ENCODE assay signal across 17 cellular contexts in the genomic region with DNA sequence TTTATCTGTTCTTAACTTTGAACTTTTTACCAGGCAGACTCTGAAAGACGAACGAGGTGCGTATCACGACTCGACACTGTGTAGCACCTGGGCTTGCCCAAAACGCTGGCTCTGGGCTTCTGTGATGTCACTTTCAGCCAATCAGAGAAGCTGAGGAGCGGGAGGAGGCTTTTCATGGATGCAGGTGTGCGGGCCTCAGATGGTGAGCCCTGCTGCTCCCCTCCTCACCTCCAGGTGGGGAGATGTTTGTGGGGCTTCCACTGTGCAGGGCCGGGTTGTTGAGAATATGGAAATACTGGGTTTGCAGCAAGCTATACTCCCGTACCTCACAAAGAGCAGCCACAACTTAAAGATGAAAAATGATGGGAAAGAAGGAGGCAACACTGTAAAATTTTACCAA.
DNase-seq lines count a peak whose midpoint lies in the region; ATAC-seq, FAIRE-seq and TF ChIP-seq lines count a peak whose summit lies in the region.
"Had no signal": no experiment of that assay in that cellular context is flagged by ENCODE, and none has a peak within 500 bp of the region (broad histone marks: within the 10 kb centered on the region; RNA-seq: fewer than 3 reads in every experiment).

No MANE protein-coding gene starts in this region.

- DNase-seq in H9, result peak; percentile 51
- peak in 1 of 2 experiments; percentile 3 for DNase-seq in H1 (ENCODE audit: low read depth in 1 of 2, low spot score in 2 of 2)
- DNase-seq in neuronal stem cell (ENCODE audit: low spot score), result no peak
- DNase-seq in cardiac septum (ENCODE audit: low spot score), result no peak
- DNase-seq in Karpas-422, result no peak
- DNase-seq: C1 segment of cervical spinal cord; Caco-2; CD4-positive, alpha-beta memory T cell; DMS153; DND-41; GM23248 had no signal

- H3K79me1 ChIP-seq in H9 (ENCODE audit: insufficient read depth, low read depth, low read length, poor library complexity, severe bottlenecking) (no peaks in the 10 kb centered on the region), H1 (ENCODE audit: low read depth, low read length) (no peaks in the 10 kb centered on the region), neuronal stem cell (ENCODE audit: low read depth, low read length) (peaks cover 3% of the 10 kb centered on the region)

- no peak overlapping the region for H3K4me2 ChIP-seq in H9 (ENCODE audit: insufficient read depth, insufficient read length, low read length)
- H3K4me2 ChIP-seq in H1 (ENCODE audit: insufficient read depth in 1 of 2, low read depth in 2 of 2, low read length in 2 of 2), result no peak overlapping the region
- H3K4me2 ChIP-seq in neuronal stem cell (ENCODE audit: insufficient read depth, low read length, poor library complexity, severe bottlenecking), result no peak overlapping the region
- no peak overlapping the region for H3K4me2 ChIP-seq in Karpas-422 (ENCODE audit: low read depth, low read length, poor library complexity, severe bottlenecking)

- CTCF ChIA-PET in H1 (lab: Charles Lee; ENCODE audit: partially characterized antibody), result interaction anchor here (0.7 to 1.4 kb wide), 4 partner anchors 8 to 231 kb away, joined by 3 to 4 read pairs (median 3); no protein-coding TSS in a partner anchor

- H3K9ac ChIP-seq in H9 (ENCODE audit: extremely low read depth, insufficient read length, low read length), result no peak overlapping the region
- no peak overlapping the region for H3K9ac ChIP-seq in H1 (replicated peaks in 1 of 4; ENCODE audit: extremely low read depth in 1 of 4, low read depth in 3 of 4, low read length in 3 of 4)
- no peak overlapping the region for H3K9ac ChIP-seq in neuronal stem cell (ENCODE audit: low read depth, low read length, poor library complexity)
- no peak overlapping the region for H3K9ac ChIP-seq in Karpas-422 (ENCODE audit: low read length)
- H3K9ac ChIP-seq: GM23248 had no signal

- WGBS in H9 (ENCODE audit: extremely low coverage, insufficient read length, low lambda C conversion rate), result no CpG with 5 or more reads among the region's 10 CpGs
- 80% methylated on average over 10 of the region's 10 CpGs; no CpG with 5 or more reads in 1 of the 2 experiments for WGBS in H1 (ENCODE audit: extremely low coverage in 1 of 2, insufficient coverage in 1 of 2, insufficient read length in 1 of 2, insufficient replicate concordance in 2 of 2, low coverage in 1 of 2, low lambda C conversion rate in 2 of 2, missing lambda C conversion rate in 1 of 2), 2 experiments
- WGBS in neuronal stem cell (ENCODE audit: extremely low coverage in 2 of 2, insufficient read length in 2 of 2, insufficient replicate concordance in 1 of 2), 2 donors, result no CpG with 5 or more reads among the region's 10 CpGs

- H3K27me3 ChIP-seq in H9 (ENCODE audit: insufficient read depth, low read length), result no peaks in the 10 kb centered on the region
- no peaks in the 10 kb centered on the region for H3K27me3 ChIP-seq in H1 (replicated peaks in 1 of 4; ENCODE audit: control insufficient read depth in 3 of 4, extremely low read depth in 1 of 4, insufficient read depth in 3 of 4, low read length in 3 of 4)
- no peaks in the 10 kb centered on the region for H3K27me3 ChIP-seq in neuronal stem cell (ENCODE audit: control insufficient read depth in 3 of 3, insufficient read depth in 3 of 3, low read depth in 1 of 3, low read length in 3 of 3)
- H3K27me3 ChIP-seq in Karpas-422 (ENCODE audit: low read length), result no peaks in the 10 kb centered on the region

- H4K91ac ChIP-seq in H9 (ENCODE audit: insufficient read length, low read depth, low read length), result no peak overlapping the region
- H4K91ac ChIP-seq in H1 (replicated peaks; ENCODE audit: insufficient read length, low read length), result no peak overlapping the region
- no peak overlapping the region for H4K91ac ChIP-seq in neuronal stem cell (ENCODE audit: low read depth, low read length, poor library complexity)

- H3K79me2 ChIP-seq in H9 (ENCODE audit: insufficient read depth, low read length) (no peaks in the 10 kb centered on the region), H1 (ENCODE audit: control insufficient read depth in 1 of 2, insufficient read depth in 2 of 2, low read length in 2 of 2) (no peaks in the 10 kb centered on the region), Karpas-422 (ENCODE audit: low read length) (no peaks in the 10 kb centered on the region)

- H3K23ac ChIP-seq in H9 (ENCODE audit: insufficient read length, low read depth, low read length), result no peak overlapping the region
- no peak overlapping the region for H3K23ac ChIP-seq in H1 (ENCODE audit: insufficient read length)
- no peak overlapping the region for H3K23ac ChIP-seq in neuronal stem cell (ENCODE audit: low read depth, low read length, poor library complexity)

- H3K4me3 Mint-ChIP-seq in H9, result no peak overlapping the region
- H3K4me3 Mint-ChIP-seq: CD4-positive, alpha-beta memory T cell had no signal

- intact Hi-C loops in cardiac septum (cut with DNase I), result no loop called here

- FAIRE-seq in H1 (lab: Jason Lieb, UNC), result no peak
- FAIRE-seq: G401.6, GM12892, GM19239, H54 had no signal

- peaks cover 9 to 14% of the 10 kb centered on the region in 2 experiments for H3K4me1 Mint-ChIP-seq in H9
- H3K4me1 Mint-ChIP-seq: CD4-positive, alpha-beta memory T cell had no signal

- H4K20me1 ChIP-seq in H9 (ENCODE audit: control insufficient read depth, insufficient read depth, insufficient read length), result no peaks in the 10 kb centered on the region
- H4K20me1 ChIP-seq in H1 (replicated peaks in 1 of 2; ENCODE audit: control insufficient read depth in 1 of 2, insufficient read depth in 2 of 2, low read length in 2 of 2), result no peaks in the 10 kb centered on the region
- no peaks in the 10 kb centered on the region for H4K20me1 ChIP-seq in Karpas-422 (ENCODE audit: insufficient read depth, low read depth, low read length)

- H3K36me3 Mint-ChIP-seq in H9 (ENCODE audit: insufficient read depth in 1 of 3, low read depth in 3 of 3), result peaks cover 2 to 13% (median 5%) of the 10 kb centered on the region in 3 experiments; a peak in 5 of 7 replicates
- H3K36me3 Mint-ChIP-seq: CD4-positive, alpha-beta memory T cell had no signal

- H3K14ac ChIP-seq in H9 (ENCODE audit: insufficient read depth, low read length) (no peak overlapping the region), H1 (ENCODE audit: insufficient read length) (no peak overlapping the region), neuronal stem cell (ENCODE audit: low read length) (peak overlapping the region; percentile 25)

- H3K4me1 ChIP-seq in H9 (ENCODE audit: insufficient read depth, low read length) (no peaks in the 10 kb centered on the region; the same call in 1 of the 2 replicates), H1 (replicated peaks in 1 of 4; ENCODE audit: control insufficient read depth in 3 of 4, insufficient read depth in 4 of 4, low read length in 3 of 4) (peaks cover 0 to 3% (median 0%) of the 10 kb centered on the region in 4 experiments; a peak in 1 of 7 replicates), neuronal stem cell (ENCODE audit: control insufficient read depth in 2 of 2, insufficient read depth in 1 of 2, low read depth in 1 of 2, low read length in 2 of 2) (peaks cover 3% of the 10 kb centered on the region in 2 donors), Karpas-422 (ENCODE audit: low read length) (no peaks in the 10 kb centered on the region)
- H3K4me1 ChIP-seq: Caco-2 had no signal

- H2BK20ac ChIP-seq in H9 (ENCODE audit: low read depth, low read length, poor library complexity, severe bottlenecking) (no peak overlapping the region), H1 (ENCODE audit: low read length) (no peak overlapping the region)

- TF ChIP-seq RAD21 in H1 (IDR thresholded peaks at IDR 0.05 in 1 of 2, conservative IDR thresholded peaks at IDR 0.05 in 1 of 2; ENCODE audit: low read depth in 2 of 2, low read length in 2 of 2), result peak; percentile 9 to 33; a peak in 1 of 4 replicates

- H3K9me3 Mint-ChIP-seq in H9, result peaks cover 17 to 19% of the 10 kb centered on the region in 2 experiments

- H2BK12ac ChIP-seq in H9 (ENCODE audit: insufficient read length, low read depth, low read length) (no peak overlapping the region), H1 (ENCODE audit: low read depth, low read length) (no peak overlapping the region), neuronal stem cell (ENCODE audit: low read length) (no peak overlapping the region)

- H2AFZ ChIP-seq in H9 (ENCODE audit: low read length) (no peak overlapping the region), H1 (ENCODE audit: low read length) (no peak overlapping the region), neuronal stem cell (ENCODE audit: low read length) (no peak overlapping the region), Karpas-422 (ENCODE audit: low read length) (no peak overlapping the region)
- H2AFZ ChIP-seq: GM23248 had no signal

- H2BK5ac ChIP-seq in H9 (ENCODE audit: insufficient read length, low read length) (no peak overlapping the region), H1 (ENCODE audit: low read depth, low read length) (no peak overlapping the region), neuronal stem cell (ENCODE audit: low read length) (no peak overlapping the region)

- H2BK15ac ChIP-seq in H9 (ENCODE audit: low read depth, low read length) (no peak overlapping the region), H1 (ENCODE audit: low read length) (no peak overlapping the region), neuronal stem cell (ENCODE audit: low read length) (no peak overlapping the region)

- H3K27ac Mint-ChIP-seq in H9, result no peak overlapping the region
- H3K27ac Mint-ChIP-seq: CD4-positive, alpha-beta memory T cell had no signal

- no peak overlapping the region for H4K5ac ChIP-seq in H9 (ENCODE audit: insufficient read length, low read depth, low read length)
- H4K5ac ChIP-seq in H1 (ENCODE audit: insufficient read length, low read depth, low read length), result no peak overlapping the region

- TF ChIP-seq CTCF in H9 (conservative IDR thresholded peaks at IDR 0.05) (peak; percentile 36; the same call in 2 of the 3 replicates), H1 (IDR thresholded peaks at IDR 0.05; ENCODE audit: control extremely low read depth in 1 of 3, insufficient read depth in 1 of 3, low read depth in 1 of 3, low read length in 3 of 3) (peak in 2 of 3 experiments; percentile 2 to 23; a peak in 2 of 4 replicates)

- H3K27ac ChIP-seq in H9 (ENCODE audit: insufficient read length, low read depth, low read length) (no peak overlapping the region), H1 (ENCODE audit: low read depth, low read length) (no peak overlapping the region), neuronal stem cell (replicated peaks; ENCODE audit: low read length) (no peak overlapping the region), Karpas-422 (ENCODE audit: low read length) (no peak overlapping the region)
- H3K27ac ChIP-seq: GM23248 had no signal

- H3K36me3 ChIP-seq in H1 (ENCODE audit: control insufficient read depth in 2 of 4, insufficient read depth in 4 of 4, low read length in 3 of 4), result no peaks in the 10 kb centered on the region
- H3K36me3 ChIP-seq in neuronal stem cell (replicated peaks in 1 of 2; ENCODE audit: control insufficient read depth in 2 of 2, insufficient read depth in 2 of 2, low read length in 2 of 2), result no peaks in the 10 kb centered on the region
- H3K36me3 ChIP-seq in Karpas-422 (ENCODE audit: insufficient read depth, low read length), result no peaks in the 10 kb centered on the region

- H2AK5ac ChIP-seq in H9 (ENCODE audit: insufficient read length, low read length), result no peak overlapping the region
- H2AK5ac ChIP-seq in H1 (ENCODE audit: low read depth, low read length), result no peak overlapping the region
- H2AK5ac ChIP-seq in neuronal stem cell (ENCODE audit: low read depth, low read length), result no peak overlapping the region

- peaks cover 1% of the 10 kb centered on the region; the same call in 1 of the 2 replicates for H3K27me3 Mint-ChIP-seq in H9 (ENCODE audit: low read depth)
- H3K27me3 Mint-ChIP-seq: CD4-positive, alpha-beta memory T cell had no signal

- H3K4ac ChIP-seq in H9 (ENCODE audit: low read depth, low read length), result no peak overlapping the region
- no peak overlapping the region for H3K4ac ChIP-seq in H1 (replicated peaks; ENCODE audit: insufficient read length, low read depth, low read length)
- H3K4ac ChIP-seq in neuronal stem cell (ENCODE audit: low read length), result no peak overlapping the region

- TF ChIP-seq EP300 in H1 (IDR thresholded peaks at IDR 0.05; ENCODE audit: borderline replicate concordance in 1 of 2, low read depth in 2 of 2, low read length in 2 of 2), result no peak

- H3K18ac ChIP-seq in H9 (ENCODE audit: insufficient read length, low read depth, low read length) (no peak overlapping the region), H1 (ENCODE audit: extremely low read depth, low read length) (no peak overlapping the region), neuronal stem cell (ENCODE audit: low read length) (no peak overlapping the region)

- H4K8ac ChIP-seq in H9 (replicated peaks; ENCODE audit: insufficient read length, low read depth, low read length) (no peak overlapping the region), H1 (ENCODE audit: extremely low read depth, insufficient read depth, low read length) (no peak overlapping the region), neuronal stem cell (ENCODE audit: low read depth, low read length) (no peak overlapping the region)

- H3K56ac ChIP-seq in H9 (ENCODE audit: insufficient read length, low read depth, low read length) (no peak overlapping the region), H1 (replicated peaks; ENCODE audit: insufficient read length, low read depth, low read length) (no peak overlapping the region)

- H3K9me2 ChIP-seq in Karpas-422 (replicated peaks; ENCODE audit: insufficient read depth, low read length), result no peaks in the 10 kb centered on the region

- POLR2A ChIA-PET in H1 (lab: Charles Lee; ENCODE audit: partially characterized antibody), result no interaction called here

- no peaks in the 10 kb centered on the region for H3K9me3 ChIP-seq in H9 (ENCODE audit: control insufficient read depth, low read depth, low read length)
- H3K9me3 ChIP-seq in H1 (ENCODE audit: insufficient read depth in 2 of 2, low read depth in 1 of 2, low read length in 1 of 2), result peaks cover 10% of the 10 kb centered on the region in 2 experiments; a peak in 3 of 4 replicates
- peaks cover 6 to 14% of the 10 kb centered on the region in 2 donors for H3K9me3 ChIP-seq in neuronal stem cell (replicated peaks in 1 of 2; ENCODE audit: control insufficient read depth in 2 of 2, insufficient read depth in 1 of 2, low read depth in 1 of 2, low read length in 2 of 2)
- H3K9me3 ChIP-seq in Karpas-422 (ENCODE audit: low read length), result peaks cover 4% of the 10 kb centered on the region

- H3K4me3 ChIP-seq in H1 (ENCODE audit: extremely low read depth in 1 of 4, insufficient read depth in 2 of 4, low read depth in 3 of 4, low read length in 4 of 4), result no peak overlapping the region
- no peak overlapping the region for H3K4me3 ChIP-seq in neuronal stem cell (ENCODE audit: low read length in 2 of 2)
- H3K4me3 ChIP-seq in Karpas-422 (ENCODE audit: low read length), result no peak overlapping the region
- H3K4me3 ChIP-seq: GM23248 had no signal

- H3K23me2 ChIP-seq in H9 (ENCODE audit: insufficient read length, low read depth, low read length, poor library complexity, severe bottlenecking) (no peaks in the 10 kb centered on the region), H1 (ENCODE audit: low read depth, low read length) (no peaks in the 10 kb centered on the region)

- ATAC-seq in GM18861 (IDR thresholded peaks at IDR 0.05; ENCODE audit: unreplicated experiment), result no peak
- ATAC-seq: HCT116 had no signal

- TF ChIP-seq POLR2A in H1 (IDR thresholded peaks at IDR 0.05; ENCODE audit: control extremely low read depth in 1 of 2, low read depth in 2 of 2, low read length in 2 of 2), result no peak

- no peak overlapping the region for H3T11ph ChIP-seq in H9 (ENCODE audit: low read length)

- H2BK120ac ChIP-seq in H9 (ENCODE audit: low read depth, low read length, poor library complexity, severe bottlenecking) (no peak overlapping the region), H1 (replicated peaks; ENCODE audit: low read depth, low read length) (no peak overlapping the region), neuronal stem cell (ENCODE audit: low read depth, low read length) (no peak overlapping the region)
